In the genomic region with DNA sequence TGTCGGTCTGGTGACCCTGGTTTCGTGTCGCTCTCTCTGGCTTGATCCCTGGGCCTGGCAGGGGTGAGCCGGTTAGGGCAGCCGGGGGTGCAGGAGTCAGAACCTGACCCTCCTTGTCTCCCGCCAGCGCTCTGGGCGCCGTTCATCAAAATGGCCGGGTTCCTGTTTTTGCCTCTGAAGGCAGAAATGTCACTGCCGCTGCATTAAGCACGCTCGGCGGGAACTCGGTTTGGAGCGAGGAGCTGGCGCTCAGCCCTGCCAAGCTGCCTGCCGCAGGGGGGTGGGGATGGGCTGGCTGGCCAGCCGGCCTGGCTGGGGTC, we compare ENCODE assay signal across 8 cellular contexts.
A peak's percentile ranks its signal among the peaks of the same experiment; 100 is the strongest.
DNase-seq lines count a peak whose midpoint lies in the region; TF ChIP-seq lines count a peak whose summit lies in the region.

No MANE protein-coding gene starts in this region.

- H3K18ac ChIP-seq in neuronal stem cell (ENCODE audit: low read length) = peak overlapping the region; percentile 93

- peak overlapping the region; percentile 65 for H2AFZ ChIP-seq in neuronal stem cell (ENCODE audit: low read length)

- H3K14ac ChIP-seq in neuronal stem cell (ENCODE audit: low read length) = no peak overlapping the region

- H3K36me3 ChIP-seq in neuronal stem cell (replicated peaks in 1 of 2; ENCODE audit: control insufficient read depth in 2 of 2, insufficient read depth in 2 of 2, low read length in 2 of 2) = no peaks in the 10 kb centered on the region

- H3K4me2 ChIP-seq in neuronal stem cell (ENCODE audit: insufficient read depth, low read length, poor library complexity, severe bottlenecking) = peak overlapping the region; percentile 79

- H3K4me3 Mint-ChIP-seq in Calu3 (ENCODE audit: low read depth, unreplicated experiment) = peak overlapping the region; percentile 71

- H2AK5ac ChIP-seq in neuronal stem cell (ENCODE audit: low read depth, low read length) = peak overlapping the region; percentile 90

- H3K27me3 ChIP-seq in neuronal stem cell (ENCODE audit: control insufficient read depth in 3 of 3, insufficient read depth in 3 of 3, low read depth in 1 of 3, low read length in 3 of 3) = no peaks in the 10 kb centered on the region

- peaks cover 9% of the 10 kb centered on the region for H3K36me3 Mint-ChIP-seq in Calu3 (ENCODE audit: insufficient read depth, unreplicated experiment)

- no peaks in the 10 kb centered on the region for H3K9me3 Mint-ChIP-seq in Calu3 (ENCODE audit: low read depth, unreplicated experiment)

- peak overlapping the region; percentile 51 for H3K27ac ChIP-seq in neuronal stem cell (replicated peaks; ENCODE audit: low read length)

- TF ChIP-seq CTCF in Calu3 (IDR thresholded peaks at IDR 0.05; ENCODE audit: unreplicated experiment) = no peak

- H3K9me3 ChIP-seq in neuronal stem cell (replicated peaks in 1 of 2; ENCODE audit: control insufficient read depth in 2 of 2, insufficient read depth in 1 of 2, low read depth in 1 of 2, low read length in 2 of 2) = no peaks in the 10 kb centered on the region

- DNase-seq in Calu3 (no peak), NCI-H1092 treated with DMSO at 0.1 percent for 48 hours (lab: John Stamatoyannopoulos, UW) (peak; percentile 40), ecto neural progenitor cell (ENCODE audit: low spot score) (peak; percentile 76), neuronal stem cell (ENCODE audit: low spot score) (no peak), NCI-H1930 (lab: John Stamatoyannopoulos, UW) (no peak), HEK293T (ENCODE audit: extremely low spot score) (no peak), KG1 (lab: John Stamatoyannopoulos, UW) (no peak)
- DNase-seq in stimulated activated CD4-positive, alpha-beta T cell treated with anti-CD3 and anti-CD28 coated beads, Interleukin-12 subunit alpha, Interleukin-12 subunit beta, amount 100 ng/mL, for 4 hours = no peak

- H3K4ac ChIP-seq in neuronal stem cell (ENCODE audit: low read length) = no peak overlapping the region

- intact Hi-C loops in Calu3 (cut with micrococcal nuclease; ENCODE audit: unreplicated experiment) = no loop called here

- peak overlapping the region; percentile 67 for H3K23ac ChIP-seq in neuronal stem cell (ENCODE audit: low read depth, low read length, poor library complexity)

- H3K27me3 Mint-ChIP-seq in Calu3 (ENCODE audit: unreplicated experiment) = peaks cover 28% of the 10 kb centered on the region

- no peaks in the 10 kb centered on the region for H3K79me1 ChIP-seq in neuronal stem cell (ENCODE audit: low read depth, low read length)

- H3K4me1 Mint-ChIP-seq in Calu3 (ENCODE audit: low read depth, unreplicated experiment) = peaks cover 16% of the 10 kb centered on the region

- CTCF ChIA-PET in Calu3 (lab: Charles Lee) = interaction anchor here (1.0 to 2.0 kb wide), 3 partner anchors 21 to 76 kb away, joined by 3 to 10 read pairs (median 5); no protein-coding TSS in a partner anchor
- CTCF ChIA-PET in HEK293T (lab: Yijun Ruan, JAX) = interaction anchor here (1.0 to 2.2 kb wide), 3 partner anchors 10 to 54 kb away, joined by 3 to 12 read pairs (median 3); no protein-coding TSS in a partner anchor

- H4K8ac ChIP-seq in neuronal stem cell (ENCODE audit: low read depth, low read length) = no peak overlapping the region

- H3K27ac Mint-ChIP-seq in Calu3 (ENCODE audit: unreplicated experiment) = no peak overlapping the region

- BruUV-seq in Calu3 (replicated peaks; lab: Mats Ljungman, UMichigan) = no TSS peak

- no peak overlapping the region for H3K9ac ChIP-seq in neuronal stem cell (ENCODE audit: low read depth, low read length, poor library complexity)

- no CpG with 5 or more reads among the region's 19 CpGs for WGBS in neuronal stem cell (ENCODE audit: extremely low coverage in 2 of 2, insufficient read length in 2 of 2, insufficient replicate concordance in 1 of 2), 2 donors

- H3K4me3 ChIP-seq in neuronal stem cell (ENCODE audit: low read length in 2 of 2) = peak overlapping the region; percentile 42 to 55

- H2BK5ac ChIP-seq in neuronal stem cell (ENCODE audit: low read length) = no peak overlapping the region

- H2BK15ac ChIP-seq in neuronal stem cell (ENCODE audit: low read length) = peak overlapping the region; percentile 87

- peak overlapping the region; percentile 62 for H4K91ac ChIP-seq in neuronal stem cell (ENCODE audit: low read depth, low read length, poor library complexity)

- peaks cover 29 to 37% of the 10 kb centered on the region in 2 donors for H3K4me1 ChIP-seq in neuronal stem cell (ENCODE audit: control insufficient read depth in 2 of 2, insufficient read depth in 1 of 2, low read depth in 1 of 2, low read length in 2 of 2)

- no peak overlapping the region for H2BK120ac ChIP-seq in neuronal stem cell (ENCODE audit: low read depth, low read length)

- POLR2A ChIA-PET in HEK293T (lab: Yijun Ruan, JAX) = no interaction called here

- peak overlapping the region; percentile 53 for H2BK12ac ChIP-seq in neuronal stem cell (ENCODE audit: low read length)

TF ChIP-seq in HEK293T, 16 proteins besides CTCF, POLR2A, EP300 and RAD21:
- TF ChIP-seq CTBP1 (IDR thresholded peaks at IDR 0.05; ENCODE audit: borderline replicate concordance) = no peak
- no peak for TF ChIP-seq FOXA1 (IDR thresholded peaks at IDR 0.05)
- TF ChIP-seq HDGF (IDR thresholded peaks at IDR 0.05; ENCODE audit: borderline replicate concordance) = no peak
- no peak for TF ChIP-seq NFRKB (IDR thresholded peaks at IDR 0.05)
- no peak for TF ChIP-seq TARDBP (IDR thresholded peaks at IDR 0.05)

Comparison
In these comparisons a context has a peak if more than half of its experiments do, and no peak if none do; other contexts are left out.
1. DNase-seq: peak in NCI-H1092 treated with DMSO at 0.1 percent for 48 hours (single experiment) and ecto neural progenitor cell (single experiment); none in Calu3 (single experiment), neuronal stem cell (single experiment), NCI-H1930 (0 of 2), HEK293T (single experiment), KG1 (single experiment) and stimulated activated CD4-positive, alpha-beta T cell treated with anti-CD3 and anti-CD28 coated beads, Interleukin-12 subunit alpha, Interleukin-12 subunit beta, amount 100 ng/mL, for 4 hours (single experiment).